ENCODE assay signal across 23 cellular contexts in genomic region chr3:114327665-114328064, GRCh38. TPM values are rescaled to one million over a fixed set of nuclear protein-coding genes. Genes with fewer than 3 reads are reported as not detected.
DNase-seq lines count a peak whose midpoint lies in the region; ATAC-seq, FAIRE-seq and TF ChIP-seq lines count a peak whose summit lies in the region.
"Had no signal": no experiment of that assay in that cellular context is flagged by ENCODE, and none has a peak within 500 bp of the region (broad histone marks: within the 10 kb centered on the region; RNA-seq: fewer than 3 reads in every experiment).

No MANE protein-coding gene starts in this region.

- no peak overlapping the region for H2AFZ ChIP-seq in GM12878 (ENCODE audit: control insufficient read depth, low read depth, low read length)

- no peaks in the 10 kb centered on the region for H4K20me1 ChIP-seq in GM12878 (ENCODE audit: control insufficient read depth, insufficient read depth)

- CTCF ChIA-PET in T-cell (lab: Charles Lee) (interaction anchor here (0.7 to 1.5 kb wide), 2 partner anchors 36 to 415 kb away, joined by 3 to 4 read pairs; no protein-coding TSS in a partner anchor), GM12878 (lab: Yijun Ruan, JAX) (interaction anchor here (1.0 to 5.1 kb wide), 7 partner anchors 8 to 91 kb away, joined by 3 to 39 read pairs (median 8); no protein-coding TSS in a partner anchor)

- TF ChIP-seq POLR2A in GM12878 (IDR thresholded peaks at IDR 0.05; ENCODE audit: low read depth, low read length), result no peak
- TF ChIP-seq POLR2A in prostate gland (IDR thresholded peaks at IDR 0.05), result no peak

- SMC1A ChIA-PET in GM12878 (lab: Charles Lee; ENCODE audit: uncharacterized antibody, unreplicated experiment), result interaction anchor here (1.0 to 5.8 kb wide), 3 partner anchors 13 to 35 kb away, joined by 3 to 42 read pairs (median 15); partner anchors contain the start of gene TIGIT

- H3K4me1 ChIP-seq in CD4-positive, CD25-positive, alpha-beta regulatory T cell (ENCODE audit: control insufficient read depth, insufficient read depth, low read length, poor library complexity, severe bottlenecking), result peaks cover 94% of the 10 kb centered on the region
- H3K4me1 ChIP-seq in GM12878 (ENCODE audit: control insufficient read depth, insufficient read depth, low read length), result peaks cover 10% of the 10 kb centered on the region; the same call in 1 of the 2 replicates
- H3K4me1 ChIP-seq in prostate gland (replicated peaks), result no peaks in the 10 kb centered on the region
- H3K4me1 ChIP-seq: lower lobe of right lung, stomach had no signal

- no peak for FAIRE-seq in GM12878 (lab: Jason Lieb, UNC)

- intact Hi-C loops in GM12878 (cut with micrococcal nuclease; ENCODE audit: unreplicated experiment), result no loop called here
- intact Hi-C loops in prostate gland (cut with DNase I), result no loop called here

- no peak overlapping the region for H3K9ac ChIP-seq in GM12878 (ENCODE audit: control insufficient read depth, insufficient read depth, low read length)

- TF ChIP-seq RAD21 in GM12878 (IDR thresholded peaks at IDR 0.05; ENCODE audit: insufficient read depth, low read depth, low read length), result no peak

- peaks cover 70 to 93% (median 83%) of the 10 kb centered on the region in 4 donors for H3K4me1 Mint-ChIP-seq in CD4-positive, CD25-positive, alpha-beta regulatory T cell
- H3K4me1 Mint-ChIP-seq in T-cell, result peaks cover 47 to 83% (median 82%) of the 10 kb centered on the region in 3 donors

- 66% methylated on average over 4 of the region's 4 CpGs for WGBS in GM12878 (ENCODE audit: insufficient coverage, insufficient replicate concordance, low lambda C conversion rate, missing lambda C conversion rate)
- WGBS in prostate gland, result 97% methylated on average over 4 of the region's 4 CpGs

- RAD21 ChIA-PET in GM12878 (lab: Charles Lee; ENCODE audit: unreplicated experiment), result interaction anchor here (1.0 to 4.6 kb wide), 10 partner anchors 9 to 173 kb away, joined by 3 to 43 read pairs (median 3); no protein-coding TSS in a partner anchor

- H3K9me3 Mint-ChIP-seq in CD4-positive, CD25-positive, alpha-beta regulatory T cell, result peaks cover 0 to 4% (median 0%) of the 10 kb centered on the region in 7 donors
- H3K9me3 Mint-ChIP-seq in T-cell, result no peaks in the 10 kb centered on the region

- BruUV-seq in GM12878 (replicated peaks; lab: Mats Ljungman, UMichigan), result no TSS peak

- no peaks in the 10 kb centered on the region for H3K9me3 ChIP-seq in CD4-positive, CD25-positive, alpha-beta regulatory T cell (ENCODE audit: control insufficient read depth in 2 of 2, low read length in 2 of 2)
- peaks cover 7% of the 10 kb centered on the region; the same call in 2 of the 3 replicates for H3K9me3 ChIP-seq in GM12878 (replicated peaks; ENCODE audit: control insufficient read depth, insufficient read depth, low read length)
- H3K9me3 ChIP-seq in prostate gland, result no peaks in the 10 kb centered on the region
- H3K9me3 ChIP-seq: Caco-2, lower lobe of right lung, stomach had no signal

- no peaks in the 10 kb centered on the region for H3K36me3 ChIP-seq in CD4-positive, CD25-positive, alpha-beta regulatory T cell (ENCODE audit: control insufficient read depth, insufficient read depth, low read length)
- no peaks in the 10 kb centered on the region for H3K36me3 ChIP-seq in GM12878 (ENCODE audit: control insufficient read depth in 2 of 2, insufficient read depth in 2 of 2, low read length in 1 of 2)
- no peaks in the 10 kb centered on the region for H3K36me3 ChIP-seq in prostate gland
- H3K36me3 ChIP-seq: brain microvascular endothelial cell, lower lobe of right lung, WERI-Rb-1 had no signal

- peak in 1 of 3 donors; percentile 66 for DNase-seq in CD4-positive, CD25-positive, alpha-beta regulatory T cell
- no peak for DNase-seq in T-cell
- no peak for DNase-seq in GM12878 (ENCODE audit: low read depth, low spot score)
- no peak for DNase-seq in NCI-H1930 (lab: John Stamatoyannopoulos, UW)
- DNase-seq in prostate gland (ENCODE audit: low spot score), result no peak
- no peak for DNase-seq in nucleus accumbens (lab: John Stamatoyannopoulos, UW)
- DNase-seq: brain microvascular endothelial cell, Caco-2, cortex of kidney, H9, heart right ventricle, lower lobe of right lung, NCI-H1417, NCI-H2171, SHP77 treated with DMSO at 0.1 percent for 48 hours, stomach, WERI-Rb-1 had no signal

- POLR2A ChIA-PET in T-cell (lab: Charles Lee) (no interaction called here), GM12878 (lab: Charles Lee) (interaction anchor here (0.8 to 1.5 kb wide), 5 partner anchors 14 to 114 kb away, joined by 3 to 6 read pairs (median 3); no protein-coding TSS in a partner anchor)

- H3K27ac Mint-ChIP-seq in CD4-positive, CD25-positive, alpha-beta regulatory T cell, result peak overlapping the region; percentile 80 to 97 (median 87)
- peak overlapping the region; percentile 70 to 79 for H3K27ac Mint-ChIP-seq in T-cell
- H3K27ac Mint-ChIP-seq: H9, type B pancreatic cell had no signal

- no peaks in the 10 kb centered on the region for H3K79me2 ChIP-seq in GM12878 (ENCODE audit: control insufficient read depth, insufficient read depth, low read length)

- peak overlapping the region; percentile 7 to 69 (median 51) for H3K4me3 Mint-ChIP-seq in CD4-positive, CD25-positive, alpha-beta regulatory T cell
- H3K4me3 Mint-ChIP-seq in T-cell, result peak overlapping the region in 1 of 3 donors; percentile 31
- H3K4me3 Mint-ChIP-seq: H9, type B pancreatic cell had no signal

- no peak for ATAC-seq in CD4-positive, CD25-positive, alpha-beta regulatory T cell (ENCODE audit: low read depth in 2 of 2)
- ATAC-seq in GM18498 (IDR thresholded peaks at IDR 0.05; ENCODE audit: unreplicated experiment), result peak; percentile 44
- peak in 3 of 4 experiments; percentile 23 to 38 (median 32) for ATAC-seq in T-cell (replicated peaks in 1 of 4)
- peak; percentile 62 for ATAC-seq in GM12878
- no peak for ATAC-seq in HG03135 (IDR thresholded peaks at IDR 0.05; ENCODE audit: unreplicated experiment)
- ATAC-seq: heart right ventricle, lower lobe of right lung, sciatic nerve had no signal

- TF ChIP-seq CTCF in GM12878 (IDR thresholded peaks at IDR 0.05 in 2 of 3, conservative IDR thresholded peaks at IDR 0.05 in 1 of 3; ENCODE audit: control insufficient read depth in 2 of 3, extremely low read depth in 1 of 3, insufficient read depth in 1 of 3, low read depth in 3 of 3, low read length in 3 of 3) (no peak), prostate gland (IDR thresholded peaks at IDR 0.05) (no peak)

- peaks cover 6% of the 10 kb centered on the region for H3K36me3 Mint-ChIP-seq in CD4-positive, CD25-positive, alpha-beta regulatory T cell
- H3K36me3 Mint-ChIP-seq in T-cell, result peaks cover 36% of the 10 kb centered on the region

- H3K27ac ChIP-seq in CD4-positive, CD25-positive, alpha-beta regulatory T cell (ENCODE audit: insufficient read depth, low read length, poor library complexity, severe bottlenecking), result peak overlapping the region; percentile 81
- H3K27ac ChIP-seq in GM12878 (ENCODE audit: control insufficient read depth, insufficient read depth) (no peak overlapping the region; the same call in 1 of the 2 replicates), prostate gland (no peak overlapping the region)
- H3K27ac ChIP-seq: brain microvascular endothelial cell, heart right ventricle, lower lobe of right lung, stomach, WERI-Rb-1 had no signal

- H3K4me3 ChIP-seq in CD4-positive, CD25-positive, alpha-beta regulatory T cell (ENCODE audit: low read depth, low read length), result peak overlapping the region; percentile 77
- H3K4me3 ChIP-seq in GM12878, result no peak overlapping the region
- no peak overlapping the region for H3K4me3 ChIP-seq in prostate gland
- H3K4me3 ChIP-seq: heart right ventricle, lower lobe of right lung, stomach had no signal

- TF ChIP-seq EP300 in GM12878 (IDR thresholded peaks at IDR 0.05; ENCODE audit: borderline replicate concordance in 1 of 2, control insufficient read depth in 1 of 2, low read depth in 2 of 2, low read length in 2 of 2), result peak in 1 of 2 experiments; percentile 54; a peak in 2 of 4 replicates

- H3K4me2 ChIP-seq in GM12878 (ENCODE audit: control insufficient read depth, insufficient read depth), result peak overlapping the region; percentile 41; the same call in 1 of the 2 replicates

- no peaks in the 10 kb centered on the region for H3K27me3 ChIP-seq in CD4-positive, CD25-positive, alpha-beta regulatory T cell (ENCODE audit: control insufficient read depth, insufficient read depth, low read length)
- H3K27me3 ChIP-seq in GM12878 (replicated peaks in 1 of 2; ENCODE audit: control insufficient read depth in 2 of 2, insufficient read depth in 2 of 2, low read length in 1 of 2) (no peaks in the 10 kb centered on the region), prostate gland (replicated peaks; ENCODE audit: insufficient read depth) (no peaks in the 10 kb centered on the region)
- H3K27me3 ChIP-seq: brain microvascular endothelial cell, heart right ventricle, stomach had no signal

- in situ Hi-C loops in GM12878 (cut with MboI), result no loop called here

- no peaks in the 10 kb centered on the region for H3K27me3 Mint-ChIP-seq in CD4-positive, CD25-positive, alpha-beta regulatory T cell
- no peaks in the 10 kb centered on the region for H3K27me3 Mint-ChIP-seq in T-cell
- H3K27me3 Mint-ChIP-seq: type B pancreatic cell had no signal

RNA-seq across cellular contexts. Expression of gene TIGIT, which starts 33.8 kb away (rescaled TPM):
- total RNA-seq in CD4-positive, CD25-positive, alpha-beta regulatory T cell, result 72.8 TPM
- 100 to 1,000 TPM; 210 to 246 (median 236) TPM for polyA plus RNA-seq in CD4-positive, CD25-positive, alpha-beta regulatory T cell
- total RNA-seq in T-cell (10 to 100 TPM; 21.2 to 48.1 (median 39.9) TPM), GM12878 (2014; rRNA removed) (0.38 and 0.56 TPM in 2 replicates), GM12878 (2014; rRNA removed; fragmentation: Illumina TruSeq; extraction: Trizol) (0.37 and 1.0 TPM in 2 replicates), GM12878 (2021) (0.21 and 0.85 TPM in 2 replicates), prostate gland (under 1 TPM in 1 of 2 donors, not detected in 1; 0.40 TPM)
- total RNA-seq in GM12878 (2013; cell fraction: nucleolus; rRNA removed), result 0.15 TPM in 2 replicates
- polyA plus RNA-seq in GM12878 (2011; ENCODE audit: low read depth), result 0.68 TPM
- polyA plus RNA-seq in GM12878 (2011; rRNA removed) (0.08 and 0.23 TPM in 2 replicates), GM12878 (2014; fragmentation: Illumina TruSeq; extraction: Trizol) (0.38 and 1.1 TPM in 2 replicates), GM12878 (2014; fragmentation: Nextera tagmentation; extraction: Ambion mirVana) (1 to 10 TPM; 2.7 to 4.7 TPM), GM12878 (2014; rRNA removed) (0.50 and 7.2 TPM in 2 replicates), GM12878 (2016; fragmentation: Nextera tagmentation; extraction: Ambion mirVana) (1 to 10 TPM; 3.1 to 3.8 TPM)
- 0.30 and 0.72 TPM in 2 replicates for polyA plus RNA-seq in GM12878 (2011; cell fraction: cytosol; rRNA removed)
- polyA plus RNA-seq in GM12878 (2011; cell fraction: nucleus; rRNA removed), result 0.51 and 1.3 TPM in 2 replicates
- 4.8 and 7.2 TPM in 2 replicates for polyA plus RNA-seq in GM12878 (2012)
- 0.26 and 0.59 TPM in 2 replicates for polyA minus RNA-seq in GM12878 (2011; rRNA and poly(A)+ RNA removed)
- not detected in 2 replicates for polyA minus RNA-seq in GM12878 (2011; cell fraction: cytosol; rRNA and poly(A)+ RNA removed)
- 0.73 and 0.86 TPM in 2 replicates for polyA minus RNA-seq in GM12878 (2011; cell fraction: nucleus; rRNA and poly(A)+ RNA removed)
- total RNA-seq: Caco-2, Daoy, H9, osteoblast had no signal

Comparison
In these comparisons a context has a peak if more than half of its experiments do, and no peak if none do; other contexts are left out.
1. ATAC-seq: peak in GM18498 (single experiment), T-cell (3 of 4) and GM12878 (single experiment); none in CD4-positive, CD25-positive, alpha-beta regulatory T cell (0 of 2) and HG03135 (single experiment).
2. RNA of gene TIGIT, which starts 33.8 kb away (total RNA-seq): 72.8 TPM in CD4-positive, CD25-positive, alpha-beta regulatory T cell (single experiment) and 21.2 to 48.1 TPM in T-cell; 0.15 to 1.0 TPM in GM12878 and 0.40 TPM in prostate gland; every median in the first group is over 10 times any median in the second.